ENCODE assay signal across 8 cellular contexts in the genomic region with DNA sequence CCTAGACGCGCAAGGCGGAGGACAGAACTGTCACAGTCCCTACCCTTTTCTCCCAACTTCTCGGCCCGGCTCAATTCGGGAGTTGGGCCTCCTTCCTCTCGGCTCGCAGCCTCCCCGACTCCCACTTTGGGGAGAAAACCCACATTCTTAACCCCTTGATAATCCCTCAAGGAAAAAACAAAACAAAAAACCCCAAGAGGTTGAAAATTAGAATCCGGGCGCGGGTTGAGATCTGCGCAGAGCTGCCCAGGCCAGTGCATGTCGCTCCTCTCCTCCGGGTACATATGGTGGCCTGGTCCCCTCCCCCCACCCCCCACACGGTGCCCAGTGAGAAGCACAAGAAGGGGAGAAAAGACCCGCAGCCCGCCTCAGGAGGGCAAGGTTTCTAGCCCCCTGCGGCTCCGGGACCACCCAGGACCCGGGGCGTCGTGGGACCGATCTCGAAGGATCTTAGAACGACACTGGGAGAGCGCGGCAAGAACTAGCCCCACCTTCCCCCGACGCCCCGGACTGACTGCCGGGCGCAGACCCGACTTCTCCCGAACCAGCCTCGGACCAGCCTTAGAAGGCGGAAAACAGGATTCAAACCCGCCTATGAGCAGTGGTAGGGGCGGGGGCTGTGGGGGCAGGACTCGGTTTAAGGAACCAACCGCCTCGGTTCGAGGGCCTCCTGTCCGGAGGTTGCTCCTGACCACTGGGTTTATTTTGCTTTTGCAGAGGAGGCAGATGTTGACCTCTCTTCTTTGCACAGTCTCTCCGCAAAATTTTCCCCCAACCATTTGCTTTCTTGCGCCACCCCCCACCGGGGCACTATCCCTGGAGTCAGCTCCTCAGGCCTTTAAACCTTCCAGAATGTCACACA. TPM values are rescaled to one million over a fixed set of nuclear protein-coding genes. Genes with fewer than 3 reads are reported as not detected.
DNase-seq lines count a peak whose midpoint lies in the region; ATAC-seq and TF ChIP-seq lines count a peak whose summit lies in the region.

No MANE protein-coding gene starts in this region.

- H3K4me3 Mint-ChIP-seq in endothelial cell (ENCODE audit: unreplicated experiment), result peak overlapping the region; percentile 86

- H4K8ac ChIP-seq in IMR-90 (ENCODE audit: low read depth in 2 of 2, low read length in 2 of 2), result peak overlapping the region; percentile 92 to 93

- H2BK120ac ChIP-seq in IMR-90 (ENCODE audit: low read depth, low read length), result peak overlapping the region; percentile 98

- no peaks in the 10 kb centered on the region for H3K9me3 Mint-ChIP-seq in endothelial cell (ENCODE audit: unreplicated experiment)

- TF ChIP-seq POLR2A in IMR-90 (IDR thresholded peaks at IDR 0.05; ENCODE audit: low read depth, low read length), result peak; percentile 46; the same call in 1 of the 2 replicates

- TF ChIP-seq CTCF in AG04449 (IDR thresholded peaks at IDR 0.05; ENCODE audit: insufficient read depth, low read length, missing control alignments) (no peak), IMR-90 (conservative IDR thresholded peaks at IDR 0.05; ENCODE audit: low read depth, low read length) (no peak), endothelial cell (IDR thresholded peaks at IDR 0.05; ENCODE audit: unreplicated experiment) (no peak), A673 (conservative IDR thresholded peaks at IDR 0.05; ENCODE audit: low read depth, low read length) (no peak)

- peak overlapping the region; percentile 45; the same call in 2 of the 3 replicates for H2BK15ac ChIP-seq in IMR-90 (ENCODE audit: low read depth, low read length)

- H3K18ac ChIP-seq in IMR-90 (ENCODE audit: low read depth, low read length), result peak overlapping the region; percentile 86

- H3K4me3 ChIP-seq in AG04449 (ENCODE audit: low read depth, low read length) (peak overlapping the region; percentile 93), IMR-90 (ENCODE audit: insufficient read depth, low read depth, low read length) (peak overlapping the region; percentile 89), muscle layer of duodenum (ENCODE audit: low read depth in 1 of 2, low read length in 2 of 2) (peak overlapping the region; percentile 49 to 59), A673 (ENCODE audit: low read depth, low read length, poor library complexity, severe bottlenecking) (no peak overlapping the region)

- H4K5ac ChIP-seq in IMR-90 (ENCODE audit: low read depth, low read length), result peak overlapping the region; percentile 92

- in situ Hi-C loops in IMR-90 (cut with MboI; ENCODE audit: low sequenced_read_pairs), result loop anchor here (5.0 to 25.0 kb wide), 7 partner anchors 319 to 1852 kb away; a partner anchor contains a TSS

- peak overlapping the region; percentile 95 for H2AFZ ChIP-seq in IMR-90 (replicated peaks; ENCODE audit: low read length, poor library complexity)

- no peaks in the 10 kb centered on the region for H3K9me3 ChIP-seq in IMR-90 (ENCODE audit: control insufficient read depth, insufficient read depth, low read length)
- H3K9me3 ChIP-seq in muscle layer of duodenum (ENCODE audit: control insufficient read depth in 1 of 2, low read length in 2 of 2), result no peaks in the 10 kb centered on the region
- H3K9me3 ChIP-seq in A673 (ENCODE audit: low read depth, low read length, poor library complexity, severe bottlenecking), result no peaks in the 10 kb centered on the region

- DNase-seq in AG04449 (ENCODE audit: low read depth, low spot score), result no peak
- peak; percentile 86 for DNase-seq in IMR-90
- peak; percentile 36 for DNase-seq in endothelial cell (ENCODE audit: low spot score)
- no peak for DNase-seq in A673 (ENCODE audit: low spot score)
- no peak for DNase-seq in HCEC 1CT

- WGBS in IMR-90 (ENCODE audit: extremely low coverage in 2 of 2, insufficient read length in 1 of 2), 2 experiments, result 13% methylated on average over 10 of the region's 47 CpGs; no CpG with 5 or more reads in 1 of the 2 experiments

- no peak for TF ChIP-seq RAD21 in IMR-90 (IDR thresholded peaks at IDR 0.05; ENCODE audit: low read length)

- H3K9me1 ChIP-seq in IMR-90 (ENCODE audit: insufficient read depth, low read length), result no peaks in the 10 kb centered on the region

- H3K27me3 ChIP-seq in IMR-90 (ENCODE audit: control insufficient read depth, insufficient read depth, low read length) (no peaks in the 10 kb centered on the region), muscle layer of duodenum (ENCODE audit: low read depth, low read length) (peaks cover 73% of the 10 kb centered on the region), A673 (replicated peaks; ENCODE audit: insufficient read depth, low read depth, low read length, poor library complexity) (peaks cover 78% of the 10 kb centered on the region)

- peak overlapping the region; percentile 93 for H2BK5ac ChIP-seq in IMR-90 (ENCODE audit: low read depth, low read length, poor library complexity, severe bottlenecking)

- H3K36me3 ChIP-seq in IMR-90 (ENCODE audit: control insufficient read depth, insufficient read depth, low read length), result peaks cover 14% of the 10 kb centered on the region; the same call in 1 of the 2 replicates
- peaks cover 0 to 4% of the 10 kb centered on the region in 2 donors for H3K36me3 ChIP-seq in muscle layer of duodenum (ENCODE audit: control insufficient read depth in 1 of 2, insufficient read depth in 2 of 2, low read length in 2 of 2)
- no peaks in the 10 kb centered on the region for H3K36me3 ChIP-seq in A673 (ENCODE audit: insufficient read depth, low read length, poor library complexity, severe bottlenecking)

- dilution Hi-C loops in IMR-90 (cut with HindIII; ENCODE audit: low sequenced_read_pairs, unreplicated experiment), result no loop called here

- H2AK5ac ChIP-seq in IMR-90 (ENCODE audit: low read depth, low read length), result peak overlapping the region; percentile 69

- peak overlapping the region; percentile 98 for H3K4ac ChIP-seq in IMR-90 (ENCODE audit: low read depth, low read length)

- H3K56ac ChIP-seq in IMR-90 (ENCODE audit: extremely low read depth, insufficient read depth, low read length), result peak overlapping the region; percentile 91

- CTCF ChIA-PET in AG04449 (lab: Yijun Ruan, JAX), result interaction anchor here (1.1 to 6.3 kb wide), 5 partner anchors 9 to 519 kb away, joined by 3 to 70 read pairs (median 23); no protein-coding TSS in a partner anchor
- CTCF ChIA-PET in IMR-90 (lab: Yijun Ruan, JAX), result interaction anchor here (0.6 to 1.0 kb wide), 2 partner anchors 8 to 1355 kb away, joined by 3 to 4 read pairs; no protein-coding TSS in a partner anchor
- CTCF ChIA-PET in A673 (lab: Charles Lee), result interaction anchor here (0.6 kb wide), 1 partner anchor 304 kb away, joined by 5 read pairs; no protein-coding TSS in a partner anchor

- H4K91ac ChIP-seq in IMR-90 (ENCODE audit: insufficient read depth, low read depth, low read length), result peak overlapping the region; percentile 97

- H2AK9ac ChIP-seq in IMR-90 (replicated peaks; ENCODE audit: low read depth, low read length, poor library complexity), result peak overlapping the region; percentile 73

- peak overlapping the region; percentile 86 for H3K23ac ChIP-seq in IMR-90 (ENCODE audit: low read depth, low read length)

- intact Hi-C loops in IMR-90 (cut with micrococcal nuclease), result loop anchor here (1.0 to 5.0 kb wide), 8 partner anchors 318 to 1229 kb away; a partner anchor contains a TSS
- intact Hi-C loops in A673 (cut with micrococcal nuclease; ENCODE audit: unreplicated experiment), result loop anchor here (2.0 kb wide), 1 partner anchor 1212 kb away; no protein-coding TSS in a partner anchor

- H3K27ac Mint-ChIP-seq in endothelial cell (ENCODE audit: unreplicated experiment), result peak overlapping the region; percentile 10

- peak overlapping the region; percentile 87 for H3K9ac ChIP-seq in IMR-90 (ENCODE audit: low read depth, low read length)

- peaks cover 16% of the 10 kb centered on the region for H4K20me1 ChIP-seq in IMR-90 (ENCODE audit: insufficient read depth, low read length)

- no peaks in the 10 kb centered on the region for H3K36me3 Mint-ChIP-seq in endothelial cell (ENCODE audit: low read depth, unreplicated experiment)

- POLR2A ChIA-PET in AG04449 (lab: Yijun Ruan, JAX), result interaction anchor here (0.7 to 1.2 kb wide), 2 partner anchors 750 to 1373 kb away, joined by 3 read pairs; no protein-coding TSS in a partner anchor
- POLR2A ChIA-PET in IMR-90 (lab: Charles Lee; ENCODE audit: unreplicated experiment), result no interaction called here
- POLR2A ChIA-PET in A673 (lab: Charles Lee; ENCODE audit: low non-redundant PET), result no interaction called here

- peak overlapping the region; percentile 97 for H3K4me2 ChIP-seq in IMR-90 (ENCODE audit: low read depth, low read length)

- peak overlapping the region; percentile 83 for H3K14ac ChIP-seq in IMR-90 (replicated peaks; ENCODE audit: low read depth, low read length)

- peak overlapping the region; percentile 83 for H3K27ac ChIP-seq in IMR-90 (ENCODE audit: insufficient read depth, low read length)
- peak overlapping the region; percentile 56 for H3K27ac ChIP-seq in muscle layer of duodenum (ENCODE audit: low read length)
- H3K27ac ChIP-seq in A673 (ENCODE audit: low read depth, low read length, poor library complexity, severe bottlenecking), result no peak overlapping the region

- peaks cover 32% of the 10 kb centered on the region for H3K27me3 Mint-ChIP-seq in endothelial cell (ENCODE audit: unreplicated experiment)

- peaks cover 34% of the 10 kb centered on the region for H3K4me1 Mint-ChIP-seq in endothelial cell (ENCODE audit: unreplicated experiment)

- ATAC-seq in IMR-90 (ENCODE audit: low read depth), result peak; percentile 66
- no peak for ATAC-seq in HG02642 (IDR thresholded peaks at IDR 0.05; ENCODE audit: poor library complexity, unreplicated experiment)
- no peak for ATAC-seq in GM18867 (IDR thresholded peaks at IDR 0.05; ENCODE audit: unreplicated experiment)

- H3K4me1 ChIP-seq in IMR-90 (ENCODE audit: control insufficient read depth, insufficient read depth, low read length), result peaks cover 15% of the 10 kb centered on the region
- H3K4me1 ChIP-seq in muscle layer of duodenum (ENCODE audit: control insufficient read depth in 1 of 2, insufficient read depth in 2 of 2, low read length in 2 of 2), result peaks cover 0 to 50% of the 10 kb centered on the region in 2 donors
- no peaks in the 10 kb centered on the region for H3K4me1 ChIP-seq in A673 (ENCODE audit: insufficient read depth, low read length, poor library complexity, severe bottlenecking)

- peaks cover 0 to 5% of the 10 kb centered on the region in 2 experiments; a peak in 1 of 4 replicates for H3K79me1 ChIP-seq in IMR-90 (ENCODE audit: low read depth in 1 of 2, low read length in 2 of 2)

- BruUV-seq in IMR-90 (replicated peaks; lab: Mats Ljungman, UMichigan) (no TSS peak), A673 (replicated peaks; lab: Mats Ljungman, UMichigan) (no TSS peak)

- H2BK20ac ChIP-seq in IMR-90 (ENCODE audit: low read depth, low read length), result peak overlapping the region; percentile 78

TF ChIP-seq in IMR-90, 13 proteins besides CTCF, POLR2A, EP300 and RAD21 (continues in another document):
- TF ChIP-seq MAZ (IDR thresholded peaks at IDR 0.05; ENCODE audit: borderline replicate concordance, low read depth, low read length), result peak; percentile 29; the same call in 1 of the 2 replicates

RNA-seq across cellular contexts. Expression of a gene that starts 2.5 kb away (rescaled TPM):
- total RNA-seq in IMR-90 (2012; rRNA removed) (157 and 168 TPM in 2 replicates), endothelial cell (ENCODE audit: unreplicated experiment) (3.4 TPM), A673 (2021) (0.24 and 0.66 TPM in 2 replicates)
- 50.0 and 60.8 TPM in 2 replicates for polyA plus RNA-seq in IMR-90 (2012; rRNA removed)
- polyA plus RNA-seq in IMR-90 (2012; cell fraction: cytosol; rRNA removed), result 17.1 and 26.5 TPM in 2 replicates
- 16.4 and 107 TPM in 2 replicates for polyA plus RNA-seq in IMR-90 (2012; cell fraction: nucleus; rRNA removed; ENCODE audit: low replicate concordance)

Comparison
In these comparisons a context has a peak if more than half of its experiments do, and no peak if none do; other contexts are left out.
1. DNase-seq: peak in IMR-90 (single experiment) and endothelial cell (single experiment); none in AG04449 (single experiment), A673 (single experiment) and HCEC 1CT (single experiment).
2. RNA of a gene that starts 2.5 kb away (total RNA-seq): 157 to 168 TPM in IMR-90; 3.4 TPM in endothelial cell (single experiment) and 0.24 to 0.66 TPM in A673; every median in the first group is over 10 times any median in the second.